19 cellular contexts compared by ENCODE assay signal in the genomic region with DNA sequence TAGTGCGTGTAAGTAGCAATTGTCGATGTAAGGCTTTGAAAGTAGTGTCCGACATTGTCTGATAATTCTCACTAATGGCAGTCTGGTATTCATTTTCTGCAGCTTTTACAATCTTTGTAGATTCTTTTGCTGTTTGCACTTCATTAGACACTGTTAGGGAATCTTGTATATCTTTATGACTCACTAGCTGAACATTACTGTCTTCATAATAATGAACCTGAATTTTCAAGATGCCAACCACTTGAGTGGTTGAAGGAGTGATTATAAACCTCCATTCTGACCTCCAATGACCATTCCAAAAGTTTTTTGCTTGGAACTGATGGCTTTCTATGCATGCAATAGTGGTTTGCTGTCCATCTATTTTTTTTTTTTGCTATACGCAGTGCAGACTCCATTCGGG.
DNase-seq lines count a peak whose midpoint lies in the region; ATAC-seq and TF ChIP-seq lines count a peak whose summit lies in the region.
"Had no signal": no experiment of that assay in that cellular context is flagged by ENCODE, and none has a peak within 500 bp of the region (broad histone marks: within the 10 kb centered on the region; RNA-seq: fewer than 3 reads in every experiment).

No MANE protein-coding gene starts in this region.

- H3K4me1 ChIP-seq in RWPE2 (ENCODE audit: insufficient read depth, poor library complexity, severe bottlenecking) (peaks cover 7% of the 10 kb centered on the region), smooth muscle cell (ENCODE audit: low read depth) (peaks cover 40% of the 10 kb centered on the region), mesendoderm (ENCODE audit: control insufficient read depth, low read depth, low read length) (peaks cover 14% of the 10 kb centered on the region)
- H3K4me1 ChIP-seq: left lung had no signal

- H3K79me1 ChIP-seq in mesendoderm (ENCODE audit: low read length), result no peaks in the 10 kb centered on the region

- no peak overlapping the region for H3K56ac ChIP-seq in mesendoderm (ENCODE audit: low read length)

- peak; percentile 88 for ATAC-seq in RWPE2 (ENCODE audit: low read depth)
- no peak for ATAC-seq in GM21737 (IDR thresholded peaks at IDR 0.05; ENCODE audit: unreplicated experiment)
- ATAC-seq: activated naive CD8-positive, alpha-beta T cell treated with anti-CD3 and anti-CD28 coated beads, Interleukin-2, amount 50 U/mL, for 24 hours; HCT116; left lung; natural killer cell had no signal

- no peaks in the 10 kb centered on the region for H4K20me1 ChIP-seq in smooth muscle cell (ENCODE audit: low read depth)

- DNase-seq in EH (ENCODE audit: low read depth), result peak; percentile 98
- no peak for DNase-seq in RWPE2 (ENCODE audit: low spot score)
- DNase-seq in fibroblast of mammary gland (ENCODE audit: low read depth), result peak; percentile 69
- no peak for DNase-seq in smooth muscle cell (lab: John Stamatoyannopoulos, UW; ENCODE audit: unreplicated experiment)
- DNase-seq in mesendoderm, result no peak
- DNase-seq in activated T-cell treated with anti-CD3 and anti-CD28 coated beads, Interleukin-2, amount 50 U/mL, for 48 hours, result no peak
- DNase-seq: activated CD4-positive, alpha-beta T cell treated with anti-CD3 and anti-CD28 coated beads for 48 hours; activated naive CD8-positive, alpha-beta T cell treated with anti-CD3 and anti-CD28 coated beads, Interleukin-2, amount 50 U/mL, for 24 hours; Calu3; left lung; natural killer cell; NCI-H1694 treated with DMSO at 0.1 percent for 48 hours; NCI-H526 treated with DMSO at 0.1 percent for 48 hours; stimulated activated CD4-positive, alpha-beta T cell treated with anti-CD3 and anti-CD28 coated beads, Interleukin-2, amount 100 ng/mL, for 24 hours; stimulated activated CD8-positive, alpha-beta memory T cell treated with anti-CD3 and anti-CD28 coated beads, Interleukin-4, amount 100 ng/mL, for 48 hours; T-helper 2 cell had no signal

- no peak for TF ChIP-seq CTCF in RWPE2 (IDR thresholded peaks at IDR 0.05; ENCODE audit: poor library complexity, severe bottlenecking)
- no peak for TF ChIP-seq CTCF in fibroblast of mammary gland (conservative IDR thresholded peaks at IDR 0.05; ENCODE audit: control insufficient read depth, insufficient read depth, low read depth, low read length)
- TF ChIP-seq CTCF in smooth muscle cell (IDR thresholded peaks at IDR 0.05; ENCODE audit: borderline replicate concordance, insufficient read depth, poor library complexity, severe bottlenecking), result no peak

- H3K4me2 ChIP-seq in smooth muscle cell, result peak overlapping the region; percentile 59
- no peak overlapping the region for H3K4me2 ChIP-seq in mesendoderm (ENCODE audit: low read length)

- H2BK120ac ChIP-seq in mesendoderm (ENCODE audit: low read depth, low read length), result no peak overlapping the region

- H3K4ac ChIP-seq in mesendoderm (ENCODE audit: low read depth, low read length), result no peak overlapping the region

- H2AFZ ChIP-seq in smooth muscle cell (ENCODE audit: low read depth), result no peak overlapping the region

- H3K36me3 ChIP-seq in RWPE2 (ENCODE audit: low read depth) (no peaks in the 10 kb centered on the region), smooth muscle cell (ENCODE audit: low read depth) (no peaks in the 10 kb centered on the region), mesendoderm (ENCODE audit: control insufficient read depth, insufficient read depth, low read length) (no peaks in the 10 kb centered on the region)
- H3K36me3 ChIP-seq: left lung had no signal

- H3K79me2 ChIP-seq in smooth muscle cell (ENCODE audit: low read depth) (no peaks in the 10 kb centered on the region), mesendoderm (ENCODE audit: control insufficient read depth, insufficient read depth, low read length) (no peaks in the 10 kb centered on the region)

- no peak overlapping the region for H3K4me3 ChIP-seq in RWPE2 (ENCODE audit: severe bottlenecking)
- H3K4me3 ChIP-seq in fibroblast of mammary gland (ENCODE audit: control insufficient read depth, low read depth, low read length), result peak overlapping the region; percentile 15
- H3K4me3 ChIP-seq in smooth muscle cell, result no peak overlapping the region
- H3K4me3 ChIP-seq in mesendoderm (ENCODE audit: low read length), result no peak overlapping the region
- H3K4me3 ChIP-seq: left lung had no signal

- H3K18ac ChIP-seq in mesendoderm (ENCODE audit: low read length), result no peak overlapping the region

- H4K5ac ChIP-seq in mesendoderm (ENCODE audit: low read length), result no peak overlapping the region

- no peak overlapping the region for H2BK15ac ChIP-seq in mesendoderm (replicated peaks; ENCODE audit: low read depth)

- no peaks in the 10 kb centered on the region for H3K9me3 ChIP-seq in RWPE2 (ENCODE audit: severe bottlenecking)
- no peaks in the 10 kb centered on the region for H3K9me3 ChIP-seq in smooth muscle cell (replicated peaks; ENCODE audit: low read depth)
- H3K9me3 ChIP-seq: left lung had no signal

- no peak overlapping the region for H3K23ac ChIP-seq in mesendoderm (ENCODE audit: low read length)

- H3K27me3 ChIP-seq in RWPE2 (ENCODE audit: insufficient read depth, poor library complexity, severe bottlenecking) (no peaks in the 10 kb centered on the region), smooth muscle cell (ENCODE audit: low read depth) (no peaks in the 10 kb centered on the region), mesendoderm (ENCODE audit: insufficient read depth, low read length, poor library complexity) (no peaks in the 10 kb centered on the region)
- H3K27me3 ChIP-seq: left lung had no signal

- peaks cover 7% of the 10 kb centered on the region for H3F3A ChIP-seq in smooth muscle cell (ENCODE audit: low read depth)

- H2BK5ac ChIP-seq in mesendoderm (ENCODE audit: low read length), result no peak overlapping the region

- WGBS in smooth muscle cell (ENCODE audit: low lambda C conversion rate), result 10% methylated on average over 5 of the region's 5 CpGs
- WGBS in mesendoderm (ENCODE audit: extremely low coverage, insufficient coverage, low lambda C conversion rate), result no CpG with 5 or more reads among the region's 5 CpGs

- H3K9ac ChIP-seq in smooth muscle cell (ENCODE audit: low read depth), result no peak overlapping the region
- H3K9ac ChIP-seq in mesendoderm (ENCODE audit: low read length), result no peak overlapping the region

- H2AK5ac ChIP-seq in mesendoderm (ENCODE audit: low read length), result no peak overlapping the region

- H4K8ac ChIP-seq in mesendoderm (ENCODE audit: low read depth, low read length), result no peak overlapping the region

- H3K27ac ChIP-seq in RWPE2 (ENCODE audit: poor library complexity, severe bottlenecking), result peak overlapping the region; percentile 3
- peak overlapping the region; percentile 34 for H3K27ac ChIP-seq in smooth muscle cell (ENCODE audit: low read depth)
- no peak overlapping the region for H3K27ac ChIP-seq in mesendoderm (ENCODE audit: low read depth, low read length)
- H3K27ac ChIP-seq: left lung, RWPE1 had no signal

Comparison
In these comparisons a context has a peak if more than half of its experiments do, and no peak if none do; other contexts are left out.
1. DNase-seq: peak in EH (single experiment) and fibroblast of mammary gland (single experiment); none in RWPE2 (single experiment), smooth muscle cell (single experiment), mesendoderm (single experiment) and activated T-cell treated with anti-CD3 and anti-CD28 coated beads, Interleukin-2, amount 50 U/mL, for 48 hours (0 of 2).